ENCODE assay signal across 9 cellular contexts in the genomic region with DNA sequence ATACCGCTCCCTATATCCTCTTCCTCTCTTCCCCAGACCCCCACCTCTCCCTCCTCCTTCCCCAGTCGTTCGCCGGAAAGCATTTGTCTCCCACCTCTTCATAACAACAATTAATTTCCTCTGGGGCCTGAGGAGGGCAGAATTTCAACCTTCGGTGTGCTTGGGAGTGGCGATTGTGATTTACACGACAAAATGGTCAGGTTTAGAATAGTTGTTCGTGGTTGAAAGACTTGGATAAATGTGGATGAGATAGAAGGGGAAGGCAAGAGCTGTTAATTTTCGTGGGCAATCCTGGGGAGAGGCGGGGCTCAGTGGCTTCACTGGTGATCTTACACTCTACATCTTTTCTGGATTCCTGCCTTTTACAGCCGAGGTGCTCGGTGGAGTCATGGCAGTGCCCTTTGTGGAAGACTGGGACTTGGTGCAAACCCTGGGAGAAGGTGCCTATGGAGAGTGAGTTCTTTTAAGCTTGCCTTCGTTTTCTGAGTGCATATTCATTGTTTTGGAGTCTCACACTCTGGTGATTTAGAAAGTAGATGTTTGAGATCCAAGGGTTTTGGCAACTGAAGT. TPM values are rescaled to one million over a fixed set of nuclear protein-coding genes. Genes with fewer than 3 reads are reported as not detected.
DNase-seq lines count a peak whose midpoint lies in the region; ATAC-seq, FAIRE-seq and TF ChIP-seq lines count a peak whose summit lies in the region.
"Had no signal": no experiment of that assay in that cellular context is flagged by ENCODE, and none has a peak within 500 bp of the region (broad histone marks: within the 10 kb centered on the region; RNA-seq: fewer than 3 reads in every experiment).

No MANE protein-coding gene starts in this region.

- H3K9ac ChIP-seq in GM12878 (ENCODE audit: control insufficient read depth, insufficient read depth, low read length) (peak overlapping the region; percentile 97), kidney (ENCODE audit: low read length in 2 of 2) (peak overlapping the region in 1 of 2 donors; percentile 88)

- H3K9me3 ChIP-seq in GM12878 (replicated peaks; ENCODE audit: control insufficient read depth, insufficient read depth, low read length) (no peaks in the 10 kb centered on the region), kidney (ENCODE audit: control insufficient read depth in 1 of 2, low read length in 2 of 2) (no peaks in the 10 kb centered on the region)

- TF ChIP-seq EP300 in GM12878 (IDR thresholded peaks at IDR 0.05; ENCODE audit: borderline replicate concordance in 1 of 2, control insufficient read depth in 1 of 2, low read depth in 2 of 2, low read length in 2 of 2), result no peak

- ATAC-seq in HG02840 (IDR thresholded peaks at IDR 0.05; ENCODE audit: low FRiP score, unreplicated experiment) (peak; percentile 26), GM12878 (peak; percentile 70)

- peak overlapping the region; percentile 95 for H2AFZ ChIP-seq in GM12878 (ENCODE audit: control insufficient read depth, low read depth, low read length)

- CTCF ChIA-PET in AG04449 (lab: Yijun Ruan, JAX), result interaction anchor here (0.9 to 1.5 kb wide), 5 partner anchors 10 to 1556 kb away, joined by 3 to 8 read pairs (median 3); no protein-coding TSS in a partner anchor
- CTCF ChIA-PET in GM12878 (lab: Yijun Ruan, JAX), result interaction anchor here (0.6 to 1.6 kb wide), 13 partner anchors 9 to 567 kb away, joined by 3 to 4 read pairs (median 3); partner anchors contain the start of gene HYLS1

- WGBS in GM12878 (ENCODE audit: insufficient coverage, insufficient replicate concordance, low lambda C conversion rate, missing lambda C conversion rate), result under 1% methylated on average over 13 of the region's 13 CpGs

- in situ Hi-C loops in GM12878 (cut with MboI) (no loop called here), G401 (cut with HindIII; ENCODE audit: low sequenced_read_pairs) (no loop called here)

- peak; percentile 17 for TF ChIP-seq CTCF in AG04449 (IDR thresholded peaks at IDR 0.05; ENCODE audit: insufficient read depth, low read length, missing control alignments)
- peak; percentile 30 for TF ChIP-seq CTCF in GM12873 (IDR thresholded peaks at IDR 0.05; ENCODE audit: insufficient read depth, low read depth, low read length, missing control alignments)
- peak; percentile 34 to 50 (median 45); a peak in 5 of 6 replicates for TF ChIP-seq CTCF in GM12878 (IDR thresholded peaks at IDR 0.05 in 2 of 3, conservative IDR thresholded peaks at IDR 0.05 in 1 of 3; ENCODE audit: control insufficient read depth in 2 of 3, extremely low read depth in 1 of 3, insufficient read depth in 1 of 3, low read depth in 3 of 3, low read length in 3 of 3)
- peak; percentile 34 for TF ChIP-seq CTCF in kidney (IDR thresholded peaks at IDR 0.05; ENCODE audit: borderline replicate concordance, extremely low read depth, insufficient read depth)

- no peak for TF ChIP-seq POLR2A in GM12878 (IDR thresholded peaks at IDR 0.05; ENCODE audit: low read depth, low read length)

- BruUV-seq in GM12878 (replicated peaks; lab: Mats Ljungman, UMichigan), result no TSS peak

- peaks cover 30% of the 10 kb centered on the region for H3K79me2 ChIP-seq in GM12878 (ENCODE audit: control insufficient read depth, insufficient read depth, low read length)

- peak; percentile 33; the same call in 1 of the 2 replicates for TF ChIP-seq RAD21 in GM12878 (IDR thresholded peaks at IDR 0.05; ENCODE audit: insufficient read depth, low read depth, low read length)

- H3K4me3 ChIP-seq in AG04449 (ENCODE audit: low read depth, low read length) (peak overlapping the region; percentile 73), GM12878 (peak overlapping the region; percentile 81), kidney (ENCODE audit: low read length in 2 of 2) (peak overlapping the region; percentile 78 to 83)

- peak; percentile 75 for FAIRE-seq in GM12878 (lab: Jason Lieb, UNC)
- FAIRE-seq in kidney (lab: Jason Lieb, UNC), result no peak

- intact Hi-C loops in GM12878 (cut with micrococcal nuclease; ENCODE audit: unreplicated experiment), result loop anchor here (2.0 kb wide), 1 partner anchor 248 kb away; no protein-coding TSS in a partner anchor
- intact Hi-C loops in kidney (cut with DNase I), result no loop called here

- H3K4me2 ChIP-seq in GM12878 (ENCODE audit: control insufficient read depth, insufficient read depth), result peak overlapping the region; percentile 97

- H3K4me1 ChIP-seq in GM12878 (ENCODE audit: control insufficient read depth, insufficient read depth, low read length) (peaks cover 7% of the 10 kb centered on the region; the same call in 1 of the 2 replicates), kidney (ENCODE audit: control insufficient read depth in 1 of 2, insufficient read depth in 1 of 2, low read depth in 1 of 2, low read length in 2 of 2) (peaks cover 0 to 4% of the 10 kb centered on the region in 2 donors)

- POLR2A ChIA-PET in AG04449 (lab: Yijun Ruan, JAX), result interaction anchor here (1.5 kb wide), 1 partner anchor 57 kb away, joined by 6 read pairs; the partner anchor contains the start of gene EI24
- POLR2A ChIA-PET in GM12878 (lab: Charles Lee), result interaction anchor here (1.5 to 2.4 kb wide), 3 partner anchors 33 to 59 kb away, joined by 4 to 18 read pairs (median 7); partner anchors contain the start of genes EI24 and STT3A

- DNase-seq in AG04449 (ENCODE audit: low read depth, low spot score) (no peak), NCI-H526 treated with DMSO at 0.1 percent for 48 hours (lab: John Stamatoyannopoulos, UW) (peak; percentile 90), GM12878 (ENCODE audit: low read depth, low spot score) (peak; percentile 36), kidney (no peak), G401 (ENCODE audit: low spot score) (no peak)
- DNase-seq in stimulated activated naive CD4-positive, alpha-beta T cell treated with Interleukin-2 at 50 U/mL for 16 hours (lab: John Stamatoyannopoulos, UW), result peak; percentile 14

- no peaks in the 10 kb centered on the region for H4K20me1 ChIP-seq in GM12878 (ENCODE audit: control insufficient read depth, insufficient read depth)

- H3K27ac ChIP-seq in GM12878 (ENCODE audit: control insufficient read depth, insufficient read depth), result peak overlapping the region; percentile 97
- H3K27ac ChIP-seq in kidney (ENCODE audit: low read depth in 2 of 2, low read length in 2 of 2), result no peak overlapping the region

- SMC1A ChIA-PET in GM12878 (lab: Charles Lee; ENCODE audit: uncharacterized antibody, unreplicated experiment), result interaction anchor here (0.7 to 2.4 kb wide), 7 partner anchors 11 to 263 kb away, joined by 3 to 10 read pairs (median 4); partner anchors contain the start of gene HYLS1

- RAD21 ChIA-PET in GM12878 (lab: Charles Lee; ENCODE audit: unreplicated experiment), result interaction anchor here (0.6 to 1.9 kb wide), 2 partner anchors 54 to 261 kb away, joined by 4 read pairs; partner anchors contain the start of gene HYLS1

- H3K27me3 ChIP-seq in GM12878 (replicated peaks in 1 of 2; ENCODE audit: control insufficient read depth in 2 of 2, insufficient read depth in 2 of 2, low read length in 1 of 2), result no peaks in the 10 kb centered on the region

- H3K36me3 ChIP-seq in GM12878 (ENCODE audit: control insufficient read depth in 2 of 2, insufficient read depth in 2 of 2, low read length in 1 of 2) (peaks cover 3 to 13% of the 10 kb centered on the region in 2 experiments), kidney (ENCODE audit: control insufficient read depth in 1 of 2, insufficient read depth in 2 of 2, low read length in 2 of 2) (peaks cover 0 to 2% of the 10 kb centered on the region in 2 donors)

RNA-seq across cellular contexts. Expression of gene CHEK1, which starts 1.5 kb away (rescaled TPM):
- 52.5 and 58.9 TPM in 2 replicates for total RNA-seq in GM12878 (2013; cell fraction: nucleolus; rRNA removed)
- total RNA-seq in GM12878 (2014; rRNA removed) (53.7 and 59.6 TPM in 2 replicates), GM12878 (2014; rRNA removed; fragmentation: Illumina TruSeq; extraction: Trizol) (66.1 and 66.8 TPM in 2 replicates), GM12878 (2021) (67.1 and 68.2 TPM in 2 replicates), kidney (4.9 TPM)
- polyA plus RNA-seq in GM12878 (2011; ENCODE audit: low read depth), result 15.9 TPM
- polyA plus RNA-seq in GM12878 (2011; rRNA removed) (65.0 and 99.2 TPM in 2 replicates), GM12878 (2014; fragmentation: Illumina TruSeq; extraction: Trizol) (72.9 and 75.5 TPM in 2 replicates), GM12878 (2014; fragmentation: Nextera tagmentation; extraction: Ambion mirVana) (10 to 100 TPM; 47.0 to 52.5 TPM), GM12878 (2014; rRNA removed) (42.1 and 43.8 TPM in 2 replicates), GM12878 (2016; fragmentation: Nextera tagmentation; extraction: Ambion mirVana) (10 to 100 TPM; 66.2 to 68.6 TPM), kidney (ENCODE audit: insufficient read depth, low read depth, low replicate concordance) (4.6 TPM)
- polyA plus RNA-seq in GM12878 (2011; cell fraction: cytosol; rRNA removed), result 26.8 and 27.8 TPM in 2 replicates
- 21.8 and 24.9 TPM in 2 replicates for polyA plus RNA-seq in GM12878 (2011; cell fraction: nucleus; rRNA removed)
- polyA plus RNA-seq in GM12878 (2012), result 22.8 and 30.9 TPM in 2 replicates
- 32.4 and 37.7 TPM in 2 replicates for polyA minus RNA-seq in GM12878 (2011; rRNA and poly(A)+ RNA removed)
- 17.0 and 21.0 TPM in 2 replicates for polyA minus RNA-seq in GM12878 (2011; cell fraction: cytosol; rRNA and poly(A)+ RNA removed)
- 34.2 and 51.4 TPM in 2 replicates for polyA minus RNA-seq in GM12878 (2011; cell fraction: nucleus; rRNA and poly(A)+ RNA removed)
- total RNA-seq in G401 (2014; rRNA removed; shearing (Covaris generic)), result 42.5 and 65.3 TPM in 2 replicates

RNA-seq across cellular contexts. Expression of gene STT3A, which starts 33.8 kb away (rescaled TPM):
- 202 and 205 TPM in 2 replicates for total RNA-seq in GM12878 (2013; cell fraction: nucleolus; rRNA removed)
- 139 and 141 TPM in 2 replicates for total RNA-seq in GM12878 (2014; rRNA removed)
- total RNA-seq in GM12878 (2014; rRNA removed; fragmentation: Illumina TruSeq; extraction: Trizol), result 92.0 and 94.7 TPM in 2 replicates
- 112 and 114 TPM in 2 replicates for total RNA-seq in GM12878 (2021)
- 112 TPM for polyA plus RNA-seq in GM12878 (2011; ENCODE audit: low read depth)
- polyA plus RNA-seq in GM12878 (2011; rRNA removed), result 152 and 188 TPM in 2 replicates
- polyA plus RNA-seq in GM12878 (2011; cell fraction: cytosol; rRNA removed), result 162 and 232 TPM in 2 replicates
- 117 and 119 TPM in 2 replicates for polyA plus RNA-seq in GM12878 (2011; cell fraction: nucleus; rRNA removed)
- 108 and 128 TPM in 2 replicates for polyA plus RNA-seq in GM12878 (2012)
- 124 and 151 TPM in 2 replicates for polyA plus RNA-seq in GM12878 (2014; fragmentation: Illumina TruSeq; extraction: Trizol)
- polyA plus RNA-seq in GM12878 (2014; fragmentation: Nextera tagmentation; extraction: Ambion mirVana), result 100 to 1,000 TPM in 1 of 2 experiments, 10 to 100 TPM in 1; 82.9 to 103 TPM
- polyA plus RNA-seq in GM12878 (2014; rRNA removed), result 65.2 and 74.4 TPM in 2 replicates
- polyA plus RNA-seq in GM12878 (2016; fragmentation: Nextera tagmentation; extraction: Ambion mirVana), result 100 to 1,000 TPM; 193 to 202 TPM
- polyA minus RNA-seq in GM12878 (2011; rRNA and poly(A)+ RNA removed), result 530 and 786 TPM in 2 replicates
- polyA minus RNA-seq in GM12878 (2011; cell fraction: cytosol; rRNA and poly(A)+ RNA removed), result 106 and 109 TPM in 2 replicates
- 81.2 and 107 TPM in 2 replicates for polyA minus RNA-seq in GM12878 (2011; cell fraction: nucleus; rRNA and poly(A)+ RNA removed)
- total RNA-seq in kidney, result 125 TPM
- 65.0 TPM for polyA plus RNA-seq in kidney (ENCODE audit: insufficient read depth, low read depth, low replicate concordance)
- 44.1 and 87.2 TPM in 2 replicates for total RNA-seq in G401 (2014; rRNA removed; shearing (Covaris generic))

RNA-seq across cellular contexts. Expression of gene ACRV1, which starts 54.2 kb away (rescaled TPM):
- total RNA-seq in GM12878 (2013; cell fraction: nucleolus; rRNA removed), result not detected in 2 replicates
- total RNA-seq in GM12878 (2014; rRNA removed) (0.11 TPM in 1 of 2 replicates, not detected in the other), GM12878 (2014; rRNA removed; fragmentation: Illumina TruSeq; extraction: Trizol) (0.09 TPM in 1 of 2 replicates, not detected in the other), GM12878 (2021) (0.21 TPM in 1 of 2 replicates, not detected in the other), kidney (not detected)
- not detected for polyA plus RNA-seq in GM12878 (2011; ENCODE audit: low read depth)
- polyA plus RNA-seq in GM12878 (2011; rRNA removed) (not detected in 2 replicates), GM12878 (2014; fragmentation: Illumina TruSeq; extraction: Trizol) (0.10 TPM in 1 of 2 replicates, not detected in the other), GM12878 (2014; fragmentation: Nextera tagmentation; extraction: Ambion mirVana) (under 1 TPM; 0.20 to 0.60 TPM), GM12878 (2014; rRNA removed) (0.26 TPM in 1 of 2 replicates, not detected in the other), GM12878 (2016; fragmentation: Nextera tagmentation; extraction: Ambion mirVana) (under 1 TPM; 0.78 to 0.82 TPM), kidney (ENCODE audit: insufficient read depth, low read depth, low replicate concordance) (not detected)
- polyA plus RNA-seq in GM12878 (2011; cell fraction: cytosol; rRNA removed), result 0.01 and 0.07 TPM in 2 replicates
- polyA plus RNA-seq in GM12878 (2011; cell fraction: nucleus; rRNA removed), result 0.04 and 0.12 TPM in 2 replicates
- polyA plus RNA-seq in GM12878 (2012), result 0.18 and 0.24 TPM in 2 replicates
- polyA minus RNA-seq in GM12878 (2011; rRNA and poly(A)+ RNA removed), result not detected in 2 replicates
- not detected in 2 replicates for polyA minus RNA-seq in GM12878 (2011; cell fraction: cytosol; rRNA and poly(A)+ RNA removed)
- 0.24 TPM in 1 of 2 replicates, not detected in the other for polyA minus RNA-seq in GM12878 (2011; cell fraction: nucleus; rRNA and poly(A)+ RNA removed)
- total RNA-seq in G401 (2014; rRNA removed; shearing (Covaris generic)), result not detected in 2 replicates
- total RNA-seq: M059J had no signal

RNA-seq across cellular contexts. Expression of gene EI24, which starts 57.2 kb away (rescaled TPM):
- 29.1 and 31.1 TPM in 2 replicates for total RNA-seq in GM12878 (2013; cell fraction: nucleolus; rRNA removed)
- 76.1 and 86.5 TPM in 2 replicates for total RNA-seq in GM12878 (2014; rRNA removed)
- 52.3 and 54.2 TPM in 2 replicates for total RNA-seq in GM12878 (2014; rRNA removed; fragmentation: Illumina TruSeq; extraction: Trizol)
- total RNA-seq in GM12878 (2021), result 54.5 and 57.2 TPM in 2 replicates
- polyA plus RNA-seq in GM12878 (2011; ENCODE audit: low read depth), result 31.3 TPM
- 84.6 and 87.0 TPM in 2 replicates for polyA plus RNA-seq in GM12878 (2011; rRNA removed)
- 66.8 and 83.4 TPM in 2 replicates for polyA plus RNA-seq in GM12878 (2011; cell fraction: cytosol; rRNA removed)
- 35.4 and 36.5 TPM in 2 replicates for polyA plus RNA-seq in GM12878 (2011; cell fraction: nucleus; rRNA removed)
- 29.4 and 37.7 TPM in 2 replicates for polyA plus RNA-seq in GM12878 (2012)
- 80.7 and 89.6 TPM in 2 replicates for polyA plus RNA-seq in GM12878 (2014; fragmentation: Illumina TruSeq; extraction: Trizol)
- 10 to 100 TPM; 20.3 to 32.8 TPM for polyA plus RNA-seq in GM12878 (2014; fragmentation: Nextera tagmentation; extraction: Ambion mirVana)
- 61.5 and 64.7 TPM in 2 replicates for polyA plus RNA-seq in GM12878 (2014; rRNA removed)
- 100 to 1,000 TPM; 122 to 127 TPM for polyA plus RNA-seq in GM12878 (2016; fragmentation: Nextera tagmentation; extraction: Ambion mirVana)
- polyA minus RNA-seq in GM12878 (2011; rRNA and poly(A)+ RNA removed), result 71.5 and 76.5 TPM in 2 replicates
- polyA minus RNA-seq in GM12878 (2011; cell fraction: cytosol; rRNA and poly(A)+ RNA removed), result 18.3 and 20.3 TPM in 2 replicates
- 8.3 and 15.2 TPM in 2 replicates for polyA minus RNA-seq in GM12878 (2011; cell fraction: nucleus; rRNA and poly(A)+ RNA removed)
- 69.1 TPM for total RNA-seq in kidney
- 63.3 TPM for polyA plus RNA-seq in kidney (ENCODE audit: insufficient read depth, low read depth, low replicate concordance)
- 49.4 and 50.5 TPM in 2 replicates for total RNA-seq in G401 (2014; rRNA removed; shearing (Covaris generic))

Comparison
In these comparisons a context has a peak if more than half of its experiments do, and no peak if none do; other contexts are left out.
1. DNase-seq: peak in NCI-H526 treated with DMSO at 0.1 percent for 48 hours (single experiment), GM12878 (single experiment) and stimulated activated naive CD4-positive, alpha-beta T cell treated with Interleukin-2 at 50 U/mL for 16 hours (single experiment); none in AG04449 (single experiment), kidney (single experiment) and G401 (single experiment).
2. Peak in every context shown above with its lines, with median percentiles within 50 percentile points of each other: H3K4me3 ChIP-seq and CTCF ChIP-seq.